1 cellular context compared by ENCODE assay signal in the genomic region with DNA sequence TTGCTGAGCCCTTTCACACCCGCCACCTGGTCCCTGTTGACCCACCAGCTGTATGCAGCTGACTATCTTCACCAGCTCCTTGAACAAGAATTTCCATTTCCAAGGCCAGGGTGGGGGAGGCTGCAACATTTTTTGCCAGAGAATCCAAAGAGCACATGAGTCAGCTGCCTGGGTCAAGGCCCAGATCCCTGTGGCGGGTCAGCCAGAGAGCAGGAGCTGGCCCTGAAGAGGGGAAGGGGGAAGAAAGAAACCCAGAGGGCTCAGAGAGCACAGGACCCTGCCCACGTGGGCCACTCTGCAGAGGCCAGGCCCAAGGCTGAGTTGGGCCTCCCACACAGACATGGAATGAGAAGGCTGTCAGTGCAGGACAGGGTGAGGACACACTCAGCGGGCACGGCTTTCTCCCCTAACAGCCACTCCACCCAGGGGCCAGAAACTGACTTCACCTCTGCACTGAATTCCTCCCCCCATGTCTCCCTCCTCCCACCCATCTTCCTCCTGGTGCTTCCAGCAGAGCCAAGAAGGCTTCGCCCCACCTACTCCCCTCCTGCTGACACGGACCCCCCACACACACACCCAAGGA.
TF ChIP-seq lines count a peak whose summit lies in the region.

No MANE protein-coding gene starts in this region.

TF ChIP-seq in HepG2, 621 proteins besides CTCF, POLR2A, EP300 and RAD21 (continued from another document and continues in another):
- TF ChIP-seq, protein P1, sequence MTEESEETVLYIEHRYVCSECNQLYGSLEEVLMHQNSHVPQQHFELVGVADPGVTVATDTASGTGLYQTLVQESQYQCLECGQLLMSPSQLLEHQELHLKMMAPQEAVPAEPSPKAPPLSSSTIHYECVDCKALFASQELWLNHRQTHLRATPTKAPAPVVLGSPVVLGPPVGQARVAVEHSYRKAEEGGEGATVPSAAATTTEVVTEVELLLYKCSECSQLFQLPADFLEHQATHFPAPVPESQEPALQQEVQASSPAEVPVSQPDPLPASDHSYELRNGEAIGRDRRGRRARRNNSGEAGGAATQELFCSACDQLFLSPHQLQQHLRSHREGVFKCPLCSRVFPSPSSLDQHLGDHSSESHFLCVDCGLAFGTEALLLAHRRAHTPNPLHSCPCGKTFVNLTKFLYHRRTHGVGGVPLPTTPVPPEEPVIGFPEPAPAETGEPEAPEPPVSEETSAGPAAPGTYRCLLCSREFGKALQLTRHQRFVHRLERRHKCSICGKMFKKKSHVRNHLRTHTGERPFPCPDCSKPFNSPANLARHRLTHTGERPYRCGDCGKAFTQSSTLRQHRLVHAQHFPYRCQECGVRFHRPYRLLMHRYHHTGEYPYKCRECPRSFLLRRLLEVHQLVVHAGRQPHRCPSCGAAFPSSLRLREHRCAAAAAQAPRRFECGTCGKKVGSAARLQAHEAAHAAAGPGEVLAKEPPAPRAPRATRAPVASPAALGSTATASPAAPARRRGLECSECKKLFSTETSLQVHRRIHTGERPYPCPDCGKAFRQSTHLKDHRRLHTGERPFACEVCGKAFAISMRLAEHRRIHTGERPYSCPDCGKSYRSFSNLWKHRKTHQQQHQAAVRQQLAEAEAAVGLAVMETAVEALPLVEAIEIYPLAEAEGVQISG (CRISPR knock-in tag; IDR thresholded peaks at IDR 0.05): 0 out of 2 replicates have a peak, but pooled peaks have one; percentile 23
- TF ChIP-seq KDM5A (IDR thresholded peaks at IDR 0.05; ENCODE audit: borderline replicate concordance, low read length) (no peak), MTA3 (CRISPR knock-in tag; IDR thresholded peaks at IDR 0.05) (no peak), TSC22D2 (CRISPR knock-in tag; IDR thresholded peaks at IDR 0.05; ENCODE audit: borderline replicate concordance) (no peak), ETV5 (CRISPR knock-in tag; IDR thresholded peaks at IDR 0.05; ENCODE audit: borderline replicate concordance) (peak; percentile 20; the same call in 1 of the 2 replicates), ZNF263 (CRISPR knock-in tag; IDR thresholded peaks at IDR 0.05) (peak; percentile 70), NR1H2 (CRISPR knock-in tag; IDR thresholded peaks at IDR 0.05; ENCODE audit: borderline replicate concordance, low read depth) (no peak), ZNF333 (CRISPR knock-in tag; IDR thresholded peaks at IDR 0.05; ENCODE audit: borderline replicate concordance) (no peak), TBL1XR1 (IDR thresholded peaks at IDR 0.05; ENCODE audit: borderline replicate concordance, low read length, partially characterized antibody) (no peak), TARDBP (CRISPR knock-in tag; IDR thresholded peaks at IDR 0.05) (no peak), TEAD3 (CRISPR knock-in tag; optimal IDR thresholded peaks at IDR 0.05; ENCODE audit: borderline replicate concordance) (peak; percentile 11), ZMAT3 (CRISPR knock-in tag; conservative IDR thresholded peaks at IDR 0.05) (no peak), SIN3B (IDR thresholded peaks at IDR 0.05; ENCODE audit: low read length) (no peak), JUN (CRISPR knock-in tag; IDR thresholded peaks at IDR 0.05) (peak; percentile 70; the same call in 1 of the 2 replicates), SRY (CRISPR knock-in tag; IDR thresholded peaks at IDR 0.05) (no peak), NCOA2 (CRISPR knock-in tag; IDR thresholded peaks at IDR 0.05) (0 out of 2 replicates have a peak, but pooled peaks have one; percentile 22), ZNF672 (CRISPR knock-in tag; IDR thresholded peaks at IDR 0.05) (no peak), POGZ (CRISPR knock-in tag; IDR thresholded peaks at IDR 0.05) (no peak), KDM2A (CRISPR knock-in tag; IDR thresholded peaks at IDR 0.05; ENCODE audit: borderline replicate concordance, low read depth) (0 out of 2 replicates have a peak, but pooled peaks have one; percentile 23), ZNF451 (CRISPR knock-in tag; IDR thresholded peaks at IDR 0.05) (no peak), ELF4 (CRISPR knock-in tag; IDR thresholded peaks at IDR 0.05; ENCODE audit: borderline replicate concordance) (no peak), ELF1 (CRISPR knock-in tag; IDR thresholded peaks at IDR 0.05) (no peak), ZNF709 (CRISPR knock-in tag; IDR thresholded peaks at IDR 0.05) (no peak), MED8 (CRISPR knock-in tag; IDR thresholded peaks at IDR 0.05; ENCODE audit: insufficient replicate concordance) (no peak), MEF2D (CRISPR knock-in tag; IDR thresholded peaks at IDR 0.05) (0 out of 2 replicates have a peak, but pooled peaks have one; percentile 49), SAP130 (CRISPR knock-in tag; IDR thresholded peaks at IDR 0.05; ENCODE audit: low read depth) (peak; percentile 53), ZSCAN25 (CRISPR knock-in tag; IDR thresholded peaks at IDR 0.05) (peak; percentile 46; the same call in 1 of the 2 replicates), NR2F6 (IDR thresholded peaks at IDR 0.05) (peak; percentile 72), NR2F6 (CRISPR knock-in tag; IDR thresholded peaks at IDR 0.05) (peak; percentile 69; the same call in 1 of the 2 replicates), ZNF550 (CRISPR knock-in tag; IDR thresholded peaks at IDR 0.05; ENCODE audit: borderline replicate concordance) (no peak), ZNF343 (CRISPR knock-in tag; IDR thresholded peaks at IDR 0.05) (no peak), RFXAP (CRISPR knock-in tag; IDR thresholded peaks at IDR 0.05; ENCODE audit: borderline replicate concordance) (no peak)
- TF ChIP-seq, protein P2, sequence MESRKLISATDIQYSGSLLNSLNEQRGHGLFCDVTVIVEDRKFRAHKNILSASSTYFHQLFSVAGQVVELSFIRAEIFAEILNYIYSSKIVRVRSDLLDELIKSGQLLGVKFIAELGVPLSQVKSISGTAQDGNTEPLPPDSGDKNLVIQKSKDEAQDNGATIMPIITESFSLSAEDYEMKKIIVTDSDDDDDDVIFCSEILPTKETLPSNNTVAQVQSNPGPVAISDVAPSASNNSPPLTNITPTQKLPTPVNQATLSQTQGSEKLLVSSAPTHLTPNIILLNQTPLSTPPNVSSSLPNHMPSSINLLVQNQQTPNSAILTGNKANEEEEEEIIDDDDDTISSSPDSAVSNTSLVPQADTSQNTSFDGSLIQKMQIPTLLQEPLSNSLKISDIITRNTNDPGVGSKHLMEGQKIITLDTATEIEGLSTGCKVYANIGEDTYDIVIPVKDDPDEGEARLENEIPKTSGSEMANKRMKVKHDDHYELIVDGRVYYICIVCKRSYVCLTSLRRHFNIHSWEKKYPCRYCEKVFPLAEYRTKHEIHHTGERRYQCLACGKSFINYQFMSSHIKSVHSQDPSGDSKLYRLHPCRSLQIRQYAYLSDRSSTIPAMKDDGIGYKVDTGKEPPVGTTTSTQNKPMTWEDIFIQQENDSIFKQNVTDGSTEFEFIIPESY (CRISPR knock-in tag; IDR thresholded peaks at IDR 0.05): no peak
- TF ChIP-seq, protein P3, sequence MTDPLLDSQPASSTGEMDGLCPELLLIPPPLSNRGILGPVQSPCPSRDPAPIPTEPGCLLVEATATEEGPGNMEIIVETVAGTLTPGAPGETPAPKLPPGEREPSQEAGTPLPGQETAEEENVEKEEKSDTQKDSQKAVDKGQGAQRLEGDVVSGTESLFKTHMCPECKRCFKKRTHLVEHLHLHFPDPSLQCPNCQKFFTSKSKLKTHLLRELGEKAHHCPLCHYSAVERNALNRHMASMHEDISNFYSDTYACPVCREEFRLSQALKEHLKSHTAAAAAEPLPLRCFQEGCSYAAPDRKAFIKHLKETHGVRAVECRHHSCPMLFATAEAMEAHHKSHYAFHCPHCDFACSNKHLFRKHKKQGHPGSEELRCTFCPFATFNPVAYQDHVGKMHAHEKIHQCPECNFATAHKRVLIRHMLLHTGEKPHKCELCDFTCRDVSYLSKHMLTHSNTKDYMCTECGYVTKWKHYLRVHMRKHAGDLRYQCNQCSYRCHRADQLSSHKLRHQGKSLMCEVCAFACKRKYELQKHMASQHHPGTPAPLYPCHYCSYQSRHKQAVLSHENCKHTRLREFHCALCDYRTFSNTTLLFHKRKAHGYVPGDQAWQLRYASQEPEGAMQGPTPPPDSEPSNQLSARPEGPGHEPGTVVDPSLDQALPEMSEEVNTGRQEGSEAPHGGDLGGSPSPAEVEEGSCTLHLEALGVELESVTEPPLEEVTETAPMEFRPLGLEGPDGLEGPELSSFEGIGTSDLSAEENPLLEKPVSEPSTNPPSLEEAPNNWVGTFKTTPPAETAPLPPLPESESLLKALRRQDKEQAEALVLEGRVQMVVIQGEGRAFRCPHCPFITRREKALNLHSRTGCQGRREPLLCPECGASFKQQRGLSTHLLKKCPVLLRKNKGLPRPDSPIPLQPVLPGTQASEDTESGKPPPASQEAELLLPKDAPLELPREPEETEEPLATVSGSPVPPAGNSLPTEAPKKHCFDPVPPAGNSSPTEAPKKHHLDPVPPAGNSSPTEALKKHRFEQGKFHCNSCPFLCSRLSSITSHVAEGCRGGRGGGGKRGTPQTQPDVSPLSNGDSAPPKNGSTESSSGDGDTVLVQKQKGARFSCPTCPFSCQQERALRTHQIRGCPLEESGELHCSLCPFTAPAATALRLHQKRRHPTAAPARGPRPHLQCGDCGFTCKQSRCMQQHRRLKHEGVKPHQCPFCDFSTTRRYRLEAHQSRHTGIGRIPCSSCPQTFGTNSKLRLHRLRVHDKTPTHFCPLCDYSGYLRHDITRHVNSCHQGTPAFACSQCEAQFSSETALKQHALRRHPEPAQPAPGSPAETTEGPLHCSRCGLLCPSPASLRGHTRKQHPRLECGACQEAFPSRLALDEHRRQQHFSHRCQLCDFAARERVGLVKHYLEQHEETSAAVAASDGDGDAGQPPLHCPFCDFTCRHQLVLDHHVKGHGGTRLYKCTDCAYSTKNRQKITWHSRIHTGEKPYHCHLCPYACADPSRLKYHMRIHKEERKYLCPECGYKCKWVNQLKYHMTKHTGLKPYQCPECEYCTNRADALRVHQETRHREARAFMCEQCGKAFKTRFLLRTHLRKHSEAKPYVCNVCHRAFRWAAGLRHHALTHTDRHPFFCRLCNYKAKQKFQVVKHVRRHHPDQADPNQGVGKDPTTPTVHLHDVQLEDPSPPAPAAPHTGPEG (CRISPR knock-in tag; IDR thresholded peaks at IDR 0.05): no peak
- TF ChIP-seq, protein P4, sequence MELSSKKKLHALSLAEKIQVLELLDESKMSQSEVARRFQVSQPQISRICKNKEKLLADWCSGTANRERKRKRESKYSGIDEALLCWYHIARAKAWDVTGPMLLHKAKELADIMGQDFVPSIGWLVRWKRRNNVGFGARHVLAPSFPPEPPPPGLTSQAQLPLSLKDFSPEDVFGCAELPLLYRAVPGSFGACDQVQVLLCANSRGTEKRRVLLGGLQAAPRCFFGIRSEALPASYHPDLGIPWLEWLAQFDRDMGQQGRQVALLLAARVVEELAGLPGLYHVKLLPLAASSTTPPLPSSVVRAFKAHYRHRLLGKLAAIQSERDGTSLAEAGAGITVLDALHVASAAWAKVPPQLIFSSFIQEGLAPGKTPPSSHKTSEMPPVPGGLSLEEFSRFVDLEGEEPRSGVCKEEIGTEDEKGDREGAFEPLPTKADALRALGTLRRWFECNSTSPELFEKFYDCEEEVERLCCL (CRISPR knock-in tag; IDR thresholded peaks at IDR 0.05; ENCODE audit: borderline replicate concordance): no peak
- TF ChIP-seq, protein P5, sequence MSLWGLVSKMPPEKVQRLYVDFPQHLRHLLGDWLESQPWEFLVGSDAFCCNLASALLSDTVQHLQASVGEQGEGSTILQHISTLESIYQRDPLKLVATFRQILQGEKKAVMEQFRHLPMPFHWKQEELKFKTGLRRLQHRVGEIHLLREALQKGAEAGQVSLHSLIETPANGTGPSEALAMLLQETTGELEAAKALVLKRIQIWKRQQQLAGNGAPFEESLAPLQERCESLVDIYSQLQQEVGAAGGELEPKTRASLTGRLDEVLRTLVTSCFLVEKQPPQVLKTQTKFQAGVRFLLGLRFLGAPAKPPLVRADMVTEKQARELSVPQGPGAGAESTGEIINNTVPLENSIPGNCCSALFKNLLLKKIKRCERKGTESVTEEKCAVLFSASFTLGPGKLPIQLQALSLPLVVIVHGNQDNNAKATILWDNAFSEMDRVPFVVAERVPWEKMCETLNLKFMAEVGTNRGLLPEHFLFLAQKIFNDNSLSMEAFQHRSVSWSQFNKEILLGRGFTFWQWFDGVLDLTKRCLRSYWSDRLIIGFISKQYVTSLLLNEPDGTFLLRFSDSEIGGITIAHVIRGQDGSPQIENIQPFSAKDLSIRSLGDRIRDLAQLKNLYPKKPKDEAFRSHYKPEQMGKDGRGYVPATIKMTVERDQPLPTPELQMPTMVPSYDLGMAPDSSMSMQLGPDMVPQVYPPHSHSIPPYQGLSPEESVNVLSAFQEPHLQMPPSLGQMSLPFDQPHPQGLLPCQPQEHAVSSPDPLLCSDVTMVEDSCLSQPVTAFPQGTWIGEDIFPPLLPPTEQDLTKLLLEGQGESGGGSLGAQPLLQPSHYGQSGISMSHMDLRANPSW (CRISPR knock-in tag; IDR thresholded peaks at IDR 0.05; ENCODE audit: borderline replicate concordance): no peak
- TF ChIP-seq, protein P6, sequence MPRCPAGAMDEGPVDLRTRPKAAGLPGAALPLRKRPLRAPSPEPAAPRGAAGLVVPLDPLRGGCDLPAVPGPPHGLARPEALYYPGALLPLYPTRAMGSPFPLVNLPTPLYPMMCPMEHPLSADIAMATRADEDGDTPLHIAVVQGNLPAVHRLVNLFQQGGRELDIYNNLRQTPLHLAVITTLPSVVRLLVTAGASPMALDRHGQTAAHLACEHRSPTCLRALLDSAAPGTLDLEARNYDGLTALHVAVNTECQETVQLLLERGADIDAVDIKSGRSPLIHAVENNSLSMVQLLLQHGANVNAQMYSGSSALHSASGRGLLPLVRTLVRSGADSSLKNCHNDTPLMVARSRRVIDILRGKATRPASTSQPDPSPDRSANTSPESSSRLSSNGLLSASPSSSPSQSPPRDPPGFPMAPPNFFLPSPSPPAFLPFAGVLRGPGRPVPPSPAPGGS (CRISPR knock-in tag; IDR thresholded peaks at IDR 0.05): no peak
- TF ChIP-seq, protein P7, sequence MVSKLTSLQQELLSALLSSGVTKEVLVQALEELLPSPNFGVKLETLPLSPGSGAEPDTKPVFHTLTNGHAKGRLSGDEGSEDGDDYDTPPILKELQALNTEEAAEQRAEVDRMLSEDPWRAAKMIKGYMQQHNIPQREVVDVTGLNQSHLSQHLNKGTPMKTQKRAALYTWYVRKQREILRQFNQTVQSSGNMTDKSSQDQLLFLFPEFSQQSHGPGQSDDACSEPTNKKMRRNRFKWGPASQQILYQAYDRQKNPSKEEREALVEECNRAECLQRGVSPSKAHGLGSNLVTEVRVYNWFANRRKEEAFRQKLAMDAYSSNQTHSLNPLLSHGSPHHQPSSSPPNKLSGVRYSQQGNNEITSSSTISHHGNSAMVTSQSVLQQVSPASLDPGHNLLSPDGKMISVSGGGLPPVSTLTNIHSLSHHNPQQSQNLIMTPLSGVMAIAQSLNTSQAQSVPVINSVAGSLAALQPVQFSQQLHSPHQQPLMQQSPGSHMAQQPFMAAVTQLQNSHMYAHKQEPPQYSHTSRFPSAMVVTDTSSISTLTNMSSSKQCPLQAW (CRISPR knock-in tag; IDR thresholded peaks at IDR 0.05): no peak
- TF ChIP-seq, protein P8, sequence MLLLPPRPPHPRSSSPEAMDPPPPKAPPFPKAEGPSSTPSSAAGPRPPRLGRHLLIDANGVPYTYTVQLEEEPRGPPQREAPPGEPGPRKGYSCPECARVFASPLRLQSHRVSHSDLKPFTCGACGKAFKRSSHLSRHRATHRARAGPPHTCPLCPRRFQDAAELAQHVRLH (CRISPR knock-in tag; IDR thresholded peaks at IDR 0.05; ENCODE audit: borderline replicate concordance, low read depth): no peak
- TF ChIP-seq, protein P9, sequence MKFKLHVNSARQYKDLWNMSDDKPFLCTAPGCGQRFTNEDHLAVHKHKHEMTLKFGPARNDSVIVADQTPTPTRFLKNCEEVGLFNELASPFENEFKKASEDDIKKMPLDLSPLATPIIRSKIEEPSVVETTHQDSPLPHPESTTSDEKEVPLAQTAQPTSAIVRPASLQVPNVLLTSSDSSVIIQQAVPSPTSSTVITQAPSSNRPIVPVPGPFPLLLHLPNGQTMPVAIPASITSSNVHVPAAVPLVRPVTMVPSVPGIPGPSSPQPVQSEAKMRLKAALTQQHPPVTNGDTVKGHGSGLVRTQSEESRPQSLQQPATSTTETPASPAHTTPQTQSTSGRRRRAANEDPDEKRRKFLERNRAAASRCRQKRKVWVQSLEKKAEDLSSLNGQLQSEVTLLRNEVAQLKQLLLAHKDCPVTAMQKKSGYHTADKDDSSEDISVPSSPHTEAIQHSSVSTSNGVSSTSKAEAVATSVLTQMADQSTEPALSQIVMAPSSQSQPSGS (CRISPR knock-in tag; IDR thresholded peaks at IDR 0.05): no peak
